In genomic region chr1:1194723-1195122, GRCh38 we compare ENCODE assay signal across 25 cellular contexts. TPM values are rescaled to one million over a fixed set of nuclear protein-coding genes. Genes with fewer than 3 reads are reported as not detected.
"Had no signal": no experiment of that assay in that cellular context is flagged by ENCODE, and none has a peak within 500 bp of the region (broad histone marks: within the 10 kb centered on the region; RNA-seq: fewer than 3 reads in every experiment).

No MANE protein-coding gene starts in this region.

- H3K4me1 Mint-ChIP-seq: neural crest cell had no signal

- H3K4me3 Mint-ChIP-seq: activated T-cell treated with anti-CD3 and anti-CD28 coated beads, Interleukin-2, amount 50 U/mL, for 24 hours; neural crest cell had no signal

- DNase-seq: activated CD4-positive, alpha-beta T cell treated with anti-CD3 and anti-CD28 coated beads for 1 hour; activated CD4-positive, alpha-beta T cell treated with anti-CD3 and anti-CD28 coated beads, Interleukin-2, amount 50 U/mL, for 1 hour; activated CD8-positive, alpha-beta memory T cell treated with anti-CD3 and anti-CD28 coated beads for 24 hours; activated CD8-positive, alpha-beta memory T cell treated with anti-CD3 and anti-CD28 coated beads, Interleukin-2, amount 50 U/mL, for 4 hours; activated gamma-delta T cell treated with Interleukin-2 at 50 U/mL for 16 hours; central memory CD4-positive, alpha-beta T cell; heart right ventricle; lower lobe of right lung; mesendoderm; mucosa of descending colon; occipital lobe; right lobe of liver; stimulated activated CD4-positive, alpha-beta T cell treated with anti-CD3 and anti-CD28 coated beads, Interleukin-1b, Interleukin-23, amount 100 ng/mL, for 48 hours; T-helper 1 cell; T-helper 9 cell; testis; trophoblast cell; uterus had no signal

- H3K27me3 Mint-ChIP-seq: activated T-cell treated with anti-CD3 and anti-CD28 coated beads, Interleukin-2, amount 50 U/mL, for 24 hours had no signal

- H3K9me3 ChIP-seq: lower lobe of right lung, right lobe of liver, testis, uterus had no signal

- H3K4me1 ChIP-seq: esophagus muscularis mucosa, heart right ventricle, lower lobe of right lung, right lobe of liver, testis, uterus had no signal

- H3K4me3 ChIP-seq: coronary artery, esophagus muscularis mucosa, heart right ventricle, lower lobe of right lung, mucosa of descending colon, right lobe of liver, skin epidermis, testis, uterus had no signal

- H3K27ac Mint-ChIP-seq: activated naive CD4-positive, alpha-beta T cell treated with anti-CD3 and anti-CD28 coated beads, Interleukin-2, amount 50 U/mL, for 72 hours; activated T-cell treated with anti-CD3 and anti-CD28 coated beads, Interleukin-2, amount 50 U/mL, for 24 hours had no signal

- H3K27ac ChIP-seq: coronary artery, esophagus muscularis mucosa, heart right ventricle, lower lobe of right lung, right lobe of liver, skin epidermis, testis, uterus had no signal

- ATAC-seq: activated naive CD4-positive, alpha-beta T cell treated with anti-CD3 and anti-CD28 coated beads, Interleukin-2, amount 50 U/mL, for 72 hours; heart right ventricle; lower lobe of right lung; mucosa of descending colon; right lobe of liver had no signal

- H3K27me3 ChIP-seq: heart right ventricle, right lobe of liver, testis, uterus had no signal

- H3K36me3 ChIP-seq: esophagus muscularis mucosa, heart right ventricle, lower lobe of right lung, right lobe of liver, uterus had no signal

RNA-seq across cellular contexts. Expression of gene TNFRSF18, which starts 11.7 kb away (rescaled TPM):
- total RNA-seq: neural crest cell, occipital lobe, testis had no signal

RNA-seq across cellular contexts. Expression of gene TNFRSF4, which starts 19.2 kb away (rescaled TPM):
- total RNA-seq: occipital lobe had no signal

RNA-seq across cellular contexts. Expression of gene TTLL10, which starts 21.0 kb away (rescaled TPM):
- total RNA-seq: activated naive CD4-positive, alpha-beta T cell treated with anti-CD3 and anti-CD28 coated beads, Interleukin-2, amount 50 U/mL, for 72 hours; astrocyte; neural crest cell; occipital lobe; right lobe of liver had no signal
